8 cellular contexts compared by ENCODE assay signal in the genomic region with DNA sequence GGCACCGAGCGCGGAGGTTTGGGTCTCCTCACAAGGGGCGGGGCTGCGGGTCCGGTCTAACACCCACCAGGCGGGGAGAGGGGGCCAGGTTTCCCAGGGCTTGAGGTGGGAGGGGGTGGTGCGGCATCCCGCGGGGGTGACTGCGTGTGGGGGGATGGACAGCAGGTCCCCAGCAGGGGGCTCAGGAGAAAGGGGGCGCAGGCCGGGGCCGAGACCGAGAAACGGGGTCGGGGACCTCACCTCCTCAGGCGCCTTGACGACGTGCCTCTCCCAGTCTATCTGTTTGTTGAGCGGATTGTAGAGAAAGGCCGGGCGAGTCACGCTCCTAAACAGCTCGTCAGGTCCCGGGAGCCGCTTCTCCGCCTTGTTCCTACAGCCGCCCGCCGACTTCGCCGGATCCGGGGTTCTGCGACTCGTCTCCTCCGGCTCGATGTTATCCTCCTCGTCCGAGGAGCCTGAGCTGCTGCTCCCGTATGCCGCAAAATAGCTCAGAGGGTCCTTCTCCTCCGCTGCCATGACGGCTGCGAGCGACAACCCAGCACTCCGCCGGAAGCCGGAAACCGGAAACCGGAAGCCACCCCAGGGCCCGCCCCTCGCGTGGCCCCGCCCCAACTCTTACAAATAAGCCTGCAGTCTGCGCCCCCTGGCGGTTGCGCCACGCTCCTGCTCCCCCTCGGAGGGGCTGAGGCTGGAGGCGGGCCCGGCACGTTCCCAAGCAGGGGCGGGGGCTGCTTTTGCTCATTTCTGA. TPM values are rescaled to one million over a fixed set of nuclear protein-coding genes. Genes with fewer than 3 reads are reported as not detected.
A peak's percentile ranks its signal among the peaks of the same experiment; 100 is the strongest.
DNase-seq lines count a peak whose midpoint lies in the region; ATAC-seq, FAIRE-seq and TF ChIP-seq lines count a peak whose summit lies in the region.

A gene (minus strand): TSS at position 545 of the 748 bp plus-strand sequence. CDS start 29 bp downstream, at position 516.

- ATAC-seq in RWPE2 (ENCODE audit: low read depth), result peak; percentile 92
- peak; percentile 100 for ATAC-seq in natural killer cell treated with Interleukin-12 subunit alpha and Interleukin-12 subunit beta and Interleukin-15 and Interleukin-18, amount 100 ng/mL, for 72 hours
- ATAC-seq in stimulated activated naive CD8-positive, alpha-beta T cell treated with anti-CD3 and anti-CD28 coated beads, Interleukin-15, Interleukin-2, amounts not matched to agents 100 U/mL and 50 U/mL, for 24 hours, result peak; percentile 97

- H3K27ac ChIP-seq in RWPE2 (ENCODE audit: poor library complexity, severe bottlenecking), result peak within 1 kb of the TSS; percentile 22

- peak within 1 kb of the TSS; percentile 68 for H3K4me3 ChIP-seq in RWPE2 (ENCODE audit: severe bottlenecking)

- TF ChIP-seq CTCF in RWPE2 (IDR thresholded peaks at IDR 0.05; ENCODE audit: poor library complexity, severe bottlenecking), result peak; percentile 99

- no peaks in the 10 kb centered on the region for H3K9me3 Mint-ChIP-seq in natural killer cell treated with Interleukin-12 subunit alpha and Interleukin-12 subunit beta and Interleukin-15 and Interleukin-18, amount 100 ng/mL, for 72 hours

- peak within 1 kb of the TSS; percentile 87 to 93 for H3K27ac Mint-ChIP-seq in natural killer cell treated with Interleukin-12 subunit alpha and Interleukin-12 subunit beta and Interleukin-15 and Interleukin-18, amount 100 ng/mL, for 72 hours

- H3K27me3 Mint-ChIP-seq in natural killer cell treated with Interleukin-12 subunit alpha and Interleukin-12 subunit beta and Interleukin-15 and Interleukin-18, amount 100 ng/mL, for 72 hours, result no peaks in the 10 kb centered on the region

- H3K36me3 ChIP-seq in ES-I3 (ENCODE audit: insufficient read depth, low read length) (peaks cover 10% of the 10 kb centered on the region), RWPE2 (ENCODE audit: low read depth) (peaks cover 56% of the 10 kb centered on the region)

- DNase-seq in H54 (ENCODE audit: insufficient read length, low spot score) (peak; percentile 72), LoVo (ENCODE audit: low spot score) (peak; percentile 89), RWPE2 (ENCODE audit: low spot score) (peak; percentile 91), fibroblast of peridontal ligament (ENCODE audit: extremely low read depth) (peak; percentile 88)
- peak; percentile 96 for DNase-seq in activated T-helper 9 cell treated with anti-CD3 and anti-CD28 coated beads, Interleukin-2, amount 50 U/mL, for 16 hours (ENCODE audit: low read depth)
- DNase-seq in natural killer cell treated with Interleukin-12 subunit alpha and Interleukin-12 subunit beta and Interleukin-15 and Interleukin-18, amount 100 ng/mL, for 72 hours (ENCODE audit: low spot score), result peak; percentile 95
- DNase-seq in stimulated activated naive CD8-positive, alpha-beta T cell treated with anti-CD3 and anti-CD28 coated beads, Interleukin-15, Interleukin-2, amounts not matched to agents 100 U/mL and 50 U/mL, for 24 hours, result peak; percentile 97

- H3K4me1 Mint-ChIP-seq in natural killer cell treated with Interleukin-12 subunit alpha and Interleukin-12 subunit beta and Interleukin-15 and Interleukin-18, amount 100 ng/mL, for 72 hours (ENCODE audit: low read depth in 2 of 2), result peaks cover 24% of the 10 kb centered on the region in 2 donors

- peak; percentile 75 for FAIRE-seq in H54 (lab: Jason Lieb, UNC)

- H3K36me3 Mint-ChIP-seq in natural killer cell treated with Interleukin-12 subunit alpha and Interleukin-12 subunit beta and Interleukin-15 and Interleukin-18, amount 100 ng/mL, for 72 hours, result peaks cover 17% of the 10 kb centered on the region

- H3K4me3 Mint-ChIP-seq in natural killer cell treated with Interleukin-12 subunit alpha and Interleukin-12 subunit beta and Interleukin-15 and Interleukin-18, amount 100 ng/mL, for 72 hours, result peak within 1 kb of the TSS; percentile 96

- H3K9me3 ChIP-seq in ES-I3 (ENCODE audit: control insufficient read depth, insufficient read depth, low read length), result 0 out of 2 replicates have a peak, but pooled peaks cover 4% of the 10 kb centered on the region
- no peaks in the 10 kb centered on the region for H3K9me3 ChIP-seq in RWPE2 (ENCODE audit: severe bottlenecking)

- peak; percentile 85 for TF ChIP-seq POLR2A in H54 (IDR thresholded peaks at IDR 0.05; ENCODE audit: low read depth, low read length)

- peak within 1 kb of the TSS; percentile 75 for H3K9ac ChIP-seq in ES-I3 (ENCODE audit: low read depth, low read length)

- no peaks in the 10 kb centered on the region for H3K27me3 ChIP-seq in RWPE2 (ENCODE audit: insufficient read depth, poor library complexity, severe bottlenecking)

- H3K4me1 ChIP-seq in ES-I3 (ENCODE audit: insufficient read depth, low read length) (no peaks in the 10 kb centered on the region), RWPE2 (ENCODE audit: insufficient read depth, poor library complexity, severe bottlenecking) (peaks cover 8% of the 10 kb centered on the region)

RNA-seq across cellular contexts. Expression of the gene that starts here (rescaled TPM):
- total RNA-seq in natural killer cell treated with Interleukin-12 subunit alpha and Interleukin-12 subunit beta and Interleukin-15 and Interleukin-18, amount 100 ng/mL, for 72 hours, result 10 to 100 TPM; 28.6 to 29.6 TPM

Comparison
In these comparisons a context has a peak if more than half of its experiments do, and no peak if none do; other contexts are left out.
1. Peak in every context shown above with its lines: DNase-seq, ATAC-seq, H3K4me3 ChIP-seq and H3K27ac ChIP-seq.